9 cellular contexts compared by ENCODE assay signal in the genomic region with DNA sequence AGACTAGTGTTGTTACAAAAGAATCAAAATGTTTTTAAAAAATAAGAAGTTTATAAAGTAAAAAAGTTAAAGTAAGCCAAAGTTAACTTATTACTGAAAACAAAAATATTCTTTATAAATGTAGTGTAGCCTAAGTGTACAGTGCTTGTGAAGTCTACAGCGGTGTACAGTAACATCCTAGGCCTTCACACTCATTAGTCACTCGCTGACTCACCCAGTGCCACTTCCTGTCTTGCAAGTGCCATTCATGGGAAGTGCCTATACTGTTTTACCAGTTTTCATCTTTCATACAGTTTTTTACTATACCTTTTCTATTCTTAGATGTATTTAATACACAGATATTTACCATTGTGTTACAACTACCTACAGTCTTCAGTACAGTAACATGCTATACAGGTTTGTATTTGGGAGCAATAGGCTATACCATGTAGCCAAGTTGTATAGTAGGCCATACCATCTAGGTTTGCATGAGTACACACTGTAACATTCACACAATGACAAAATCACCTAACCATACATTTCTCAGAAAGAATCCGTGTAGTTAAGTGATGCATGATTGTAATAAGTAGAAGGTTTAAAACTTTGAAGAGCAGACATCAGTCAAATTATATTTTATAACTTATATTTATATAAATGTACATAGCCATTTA. TPM values are rescaled to one million over a fixed set of nuclear protein-coding genes. Genes with fewer than 3 reads are reported as not detected.
DNase-seq lines count a peak whose midpoint lies in the region; TF ChIP-seq lines count a peak whose summit lies in the region.
"Had no signal": no experiment of that assay in that cellular context is flagged by ENCODE, and none has a peak within 500 bp of the region (broad histone marks: within the 10 kb centered on the region; RNA-seq: fewer than 3 reads in every experiment).

No MANE protein-coding gene starts in this region.

- peak overlapping the region; percentile 76 for H2AFZ ChIP-seq in smooth muscle cell (ENCODE audit: low read depth)

- H3K27me3 ChIP-seq in smooth muscle cell (ENCODE audit: low read depth) (no peaks in the 10 kb centered on the region), transverse colon (no peaks in the 10 kb centered on the region)

- peak overlapping the region; percentile 32 for H3K4me2 ChIP-seq in smooth muscle cell

- no peaks in the 10 kb centered on the region for H3K79me2 ChIP-seq in smooth muscle cell (ENCODE audit: low read depth)

- peaks cover 3% of the 10 kb centered on the region for H3K4me1 ChIP-seq in smooth muscle cell (ENCODE audit: low read depth)
- no peaks in the 10 kb centered on the region for H3K4me1 ChIP-seq in transverse colon

- no peaks in the 10 kb centered on the region for H4K20me1 ChIP-seq in smooth muscle cell (ENCODE audit: low read depth)

- no peak for TF ChIP-seq CTCF in smooth muscle cell (IDR thresholded peaks at IDR 0.05; ENCODE audit: borderline replicate concordance, insufficient read depth, poor library complexity, severe bottlenecking)
- TF ChIP-seq CTCF in transverse colon (IDR thresholded peaks at IDR 0.05): no peak

- peaks cover 3% of the 10 kb centered on the region for H3F3A ChIP-seq in smooth muscle cell (ENCODE audit: low read depth)

- H3K27ac ChIP-seq in smooth muscle cell (ENCODE audit: low read depth) (peak overlapping the region; percentile 79), transverse colon (no peak overlapping the region)

- H3K36me3 ChIP-seq in smooth muscle cell (ENCODE audit: low read depth): no peaks in the 10 kb centered on the region
- no peaks in the 10 kb centered on the region for H3K36me3 ChIP-seq in transverse colon

- no peaks in the 10 kb centered on the region for H3K9me3 ChIP-seq in smooth muscle cell (replicated peaks; ENCODE audit: low read depth)
- no peaks in the 10 kb centered on the region for H3K9me3 ChIP-seq in transverse colon

- intact Hi-C loops in transverse colon (cut with DNase I; ENCODE audit: low total_unique reads): no loop called here

- H3K4me3 ChIP-seq in smooth muscle cell (no peak overlapping the region), transverse colon (no peak overlapping the region)

- DNase-seq in activated T-cell treated with anti-CD3 and anti-CD28 coated beads for 1 hour (ENCODE audit: low read depth) (peak; percentile 1), NOMO-1 (lab: John Stamatoyannopoulos, UW; ENCODE audit: unreplicated experiment in 2 of 2) (peak; percentile 73 to 91), smooth muscle cell (lab: John Stamatoyannopoulos, UW; ENCODE audit: unreplicated experiment) (no peak), C1 segment of cervical spinal cord (lab: John Stamatoyannopoulos, UW) (no peak), NCI-H748 treated with DMSO at 0.1 percent for 48 hours (lab: John Stamatoyannopoulos, UW) (no peak), transverse colon (no peak)
- DNase-seq in activated T-cell treated with anti-CD3 and anti-CD28 coated beads, Interleukin-2, amount 50 U/mL, for 1 hour: no peak
- DNase-seq in activated naive CD8-positive, alpha-beta T cell treated with anti-CD3 and anti-CD28 coated beads, Interleukin-2, amount 50 U/mL, for 16 hours (ENCODE audit: low read depth, low spot score): peak; percentile 1

- WGBS in smooth muscle cell (ENCODE audit: low lambda C conversion rate): 51% methylated on average over 3 of the region's 3 CpGs
- 72 to 84% methylated on average over 3 of the region's 3 CpGs for WGBS in transverse colon (ENCODE audit: low coverage in 1 of 2), 2 donors

- in situ Hi-C loops in transverse colon (cut with MboI; ENCODE audit: low pct_ligation_motif_present in 1 of 4, low pct_unique_long_range_greater_than_20kb in 1 of 4, low sequenced_read_pairs in 3 of 4): no loop called here

- no peak for TF ChIP-seq EP300 in transverse colon (IDR thresholded peaks at IDR 0.05; ENCODE audit: low read depth)

- H3K9ac ChIP-seq in smooth muscle cell (ENCODE audit: low read depth): no peak overlapping the region

- TF ChIP-seq POLR2A in transverse colon (IDR thresholded peaks at IDR 0.05): no peak

RNA-seq across cellular contexts. Expression of a gene that starts 13.4 kb away (rescaled TPM):
- 111 and 174 TPM in 2 replicates for total RNA-seq in smooth muscle cell
- 18.4 and 30.0 TPM in 2 replicates for polyA plus RNA-seq in smooth muscle cell
- total RNA-seq in transverse colon: not detected
- total RNA-seq: CD4-positive, alpha-beta memory T cell had no signal
- polyA plus RNA-seq: CD4-positive, alpha-beta memory T cell had no signal

Comparison
In these comparisons a context has a peak if more than half of its experiments do, and no peak if none do; other contexts are left out.
1. DNase-seq: peak in activated T-cell treated with anti-CD3 and anti-CD28 coated beads for 1 hour (single experiment), NOMO-1 (2 of 2) and activated naive CD8-positive, alpha-beta T cell treated with anti-CD3 and anti-CD28 coated beads, Interleukin-2, amount 50 U/mL, for 16 hours (single experiment); none in activated T-cell treated with anti-CD3 and anti-CD28 coated beads, Interleukin-2, amount 50 U/mL, for 1 hour (single experiment), smooth muscle cell (single experiment), C1 segment of cervical spinal cord (0 of 14), NCI-H748 treated with DMSO at 0.1 percent for 48 hours (single experiment) and transverse colon (single experiment).
2. RNA of a gene that starts 13.4 kb away (total RNA-seq): 111 to 174 TPM in smooth muscle cell; not detected in transverse colon; every median in the first group is over 100 times any median in the second.